In genomic region chr1:200372095-200372884, GRCh38 we compare ENCODE assay signal across 10 cellular contexts. TPM values are rescaled to one million over a fixed set of nuclear protein-coding genes. Genes with fewer than 3 reads are reported as not detected.
A peak's percentile ranks its signal among the peaks of the same experiment; 100 is the strongest.
DNase-seq lines count a peak whose midpoint lies in the region; ATAC-seq and TF ChIP-seq lines count a peak whose summit lies in the region.
"Had no signal": no experiment of that assay in that cellular context is flagged by ENCODE, and none has a peak within 500 bp of the region (broad histone marks: within the 10 kb centered on the region; RNA-seq: fewer than 3 reads in every experiment).

No MANE protein-coding gene starts in this region.

- intact Hi-C loops in PC-3 (cut with micrococcal nuclease) = no loop called here

- H3K4me1 Mint-ChIP-seq in osteocyte (ENCODE audit: unreplicated experiment) = peaks cover 66% of the 10 kb centered on the region

- POLR2A ChIA-PET in PC-3 (lab: Charles Lee; ENCODE audit: unreplicated experiment) = interaction anchor here (0.6 to 0.7 kb wide), 2 partner anchors 12 to 15 kb away, joined by 3 to 4 read pairs; no protein-coding TSS in a partner anchor

- H2AFZ ChIP-seq in PC-3 (ENCODE audit: low read length) = no peak overlapping the region

- H3K9me3 Mint-ChIP-seq in osteocyte (ENCODE audit: unreplicated experiment) = no peaks in the 10 kb centered on the region
- H3K9me3 Mint-ChIP-seq: memory B cell had no signal

- no peaks in the 10 kb centered on the region for H3K9me2 ChIP-seq in PC-3 (replicated peaks; ENCODE audit: low read length)

- no peak for TF ChIP-seq CTCF in PC-3 (conservative IDR thresholded peaks at IDR 0.05; ENCODE audit: low read depth, low read length)
- TF ChIP-seq CTCF in epithelial cell of esophagus (IDR thresholded peaks at IDR 0.05; ENCODE audit: insufficient read depth, low read depth, low read length, missing control alignments) = no peak
- no peak for TF ChIP-seq CTCF in osteocyte (IDR thresholded peaks at IDR 0.05)

- CTCF ChIA-PET in PC-3 (lab: Charles Lee) = interaction anchor here (0.7 to 1.2 kb wide), 6 partner anchors 9 to 798 kb away, joined by 3 to 5 read pairs (median 4); no protein-coding TSS in a partner anchor

- H3K9ac ChIP-seq in PC-3 (ENCODE audit: low read length) = peak overlapping the region; percentile 12

- no peaks in the 10 kb centered on the region for H3K79me2 ChIP-seq in PC-3 (ENCODE audit: low read length)

- peak overlapping the region; percentile 11 for H3K27ac Mint-ChIP-seq in osteocyte (ENCODE audit: unreplicated experiment)
- H3K27ac Mint-ChIP-seq: memory B cell had no signal

- no TSS peak for BruUV-seq in PC-3 (replicated peaks; lab: Mats Ljungman, UMichigan)

- H4K20me1 ChIP-seq in PC-3 (ENCODE audit: low read length) = no peaks in the 10 kb centered on the region

- no peaks in the 10 kb centered on the region for H3K27me3 Mint-ChIP-seq in osteocyte (ENCODE audit: unreplicated experiment)
- H3K27me3 Mint-ChIP-seq: memory B cell had no signal

- H3K27ac ChIP-seq in PC-3 (ENCODE audit: low read length) = peak overlapping the region; percentile 72

- peak overlapping the region; percentile 73 for H3K4me2 ChIP-seq in PC-3 (ENCODE audit: low read length)

- DNase-seq in ELF-1 (ENCODE audit: low read depth, low spot score) (peak; percentile 53), PC-3 (peak; percentile 99), epithelial cell of esophagus (ENCODE audit: low read depth) (peak; percentile 94), osteocyte (ENCODE audit: extremely low spot score, unreplicated experiment) (no peak), NCI-H1105 treated with DMSO at 0.1 percent for 48 hours (lab: John Stamatoyannopoulos, UW) (no peak), NCI-H1436 treated with DMSO at 0.1 percent for 48 hours (lab: John Stamatoyannopoulos, UW) (no peak)
- DNase-seq: stimulated activated CD4-positive, alpha-beta T cell treated with anti-CD3 and anti-CD28 coated beads, Interleukin-1b, Interleukin-23, amount 100 ng/mL, for 48 hours had no signal

- H3K4me3 ChIP-seq in PC-3 (ENCODE audit: low read length) (peak overlapping the region; percentile 31; the same call in 1 of the 2 replicates), epithelial cell of esophagus (ENCODE audit: low read length) (no peak overlapping the region)

- no peaks in the 10 kb centered on the region for H3K9me3 ChIP-seq in PC-3 (ENCODE audit: low read length)

- H3K4me3 Mint-ChIP-seq in osteocyte (ENCODE audit: unreplicated experiment) = no peak overlapping the region
- H3K4me3 Mint-ChIP-seq: memory B cell had no signal

- H3K27me3 ChIP-seq in PC-3 (ENCODE audit: low read length) = no peaks in the 10 kb centered on the region

- H3F3A ChIP-seq in PC-3 (ENCODE audit: low read length, unreplicated experiment) = peaks cover 8% of the 10 kb centered on the region

- H3K36me3 ChIP-seq in PC-3 (ENCODE audit: low read depth, low read length) = no peaks in the 10 kb centered on the region

- ATAC-seq in PC-3 (peak; percentile 95), GM18502 (IDR thresholded peaks at IDR 0.05; ENCODE audit: poor library complexity, unreplicated experiment) (no peak), GM19455 (IDR thresholded peaks at IDR 0.05; ENCODE audit: unreplicated experiment) (no peak)

- H3K36me3 Mint-ChIP-seq in osteocyte (ENCODE audit: unreplicated experiment) = no peaks in the 10 kb centered on the region

- peaks cover 60% of the 10 kb centered on the region for H3K4me1 ChIP-seq in PC-3 (ENCODE audit: insufficient read depth, low read length)

RNA-seq across cellular contexts. Expression of gene ZNF281, which starts 37.5 kb away (rescaled TPM):
- total RNA-seq in PC-3 (2014; rRNA removed) = 23.3 and 26.6 TPM in 2 replicates
- total RNA-seq in osteocyte = 18.0 and 18.2 TPM in 2 replicates

Comparison
In these comparisons a context has a peak if more than half of its experiments do, and no peak if none do; other contexts are left out.
1. DNase-seq: peak in ELF-1 (single experiment), PC-3 (single experiment) and epithelial cell of esophagus (single experiment); none in osteocyte (single experiment), NCI-H1105 treated with DMSO at 0.1 percent for 48 hours (single experiment) and NCI-H1436 treated with DMSO at 0.1 percent for 48 hours (single experiment).